ENCODE assay signal across 24 cellular contexts in the genomic region with DNA sequence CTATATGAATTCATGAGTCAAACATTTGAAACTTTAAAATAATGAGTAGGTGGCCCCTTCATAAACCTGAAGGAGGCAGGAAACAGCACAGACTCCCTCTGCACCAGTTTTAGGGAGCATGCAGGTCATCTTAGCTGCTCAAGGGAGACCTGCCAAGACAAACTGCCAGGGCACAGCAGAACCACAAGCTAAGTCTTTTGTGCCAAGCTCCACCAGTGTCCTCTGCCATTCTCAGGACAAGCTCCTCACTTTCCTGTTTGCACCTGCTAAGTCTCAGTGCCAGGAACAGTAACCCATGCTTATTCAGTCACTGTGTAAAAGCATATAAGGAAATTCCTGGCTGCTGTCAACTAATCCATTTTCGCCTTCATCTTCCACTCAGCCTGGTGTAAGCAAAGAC.
"Had no signal": no experiment of that assay in that cellular context is flagged by ENCODE, and none has a peak within 500 bp of the region (broad histone marks: within the 10 kb centered on the region; RNA-seq: fewer than 3 reads in every experiment).

No MANE protein-coding gene starts in this region.

- H3K4me1 Mint-ChIP-seq: nephron progenitor cell; stimulated activated memory B cell treated with anti-CD40 and anti-IgM and Interleukin-4, amounts not matched to agents 10 μg/mL and 1 μg/mL and 100 μg/mL, for 72 hours had no signal

- FAIRE-seq: pancreas had no signal

- H3K27me3 Mint-ChIP-seq: effector memory CD8-positive, alpha-beta T cell had no signal

- H3K9me3 Mint-ChIP-seq: nephron progenitor cell, type B pancreatic cell had no signal

- H3K4me3 ChIP-seq: colonic mucosa, dorsolateral prefrontal cortex, esophagus squamous epithelium, heart right ventricle, pancreas, smooth muscle cell, thoracic aorta, vagina had no signal

- DNase-seq: activated CD4-positive, alpha-beta T cell treated with anti-CD3 and anti-CD28 coated beads, Interleukin-2, amount 50 U/mL, for 1 hour; activated CD4-positive, CD25-positive, alpha-beta regulatory T cell treated with anti-CD3 and anti-CD28 coated beads, Interleukin-2, amount 50 U/mL, for 72 hours; activated CD8-positive, alpha-beta T cell treated with anti-CD3 and anti-CD28 coated beads, Interleukin-2, amount 10 ng/mL, durations not matched to agents 7 days and 5 days; activated T-cell treated with anti-CD3 and anti-CD28 coated beads, Interleukin-2, amount 50 U/mL, for 1 hour; aorta; brain microvascular endothelial cell; colonic mucosa; dorsolateral prefrontal cortex; effector memory CD8-positive, alpha-beta T cell; esophagus squamous epithelium; heart right ventricle; islet precursor cell; left cardiac atrium; mesenchymal stem cell; nephron progenitor cell; pancreas; stimulated activated CD4-positive, alpha-beta T cell treated with anti-CD3 and anti-CD28 coated beads, Interleukin-15, amount 100 ng/mL, for 24 hours had no signal

- H3K27me3 ChIP-seq: brain microvascular endothelial cell, colonic mucosa, dorsolateral prefrontal cortex, pancreas, vagina had no signal

- H3K27ac Mint-ChIP-seq: activated CD8-positive, alpha-beta T cell treated with anti-CD3 and anti-CD28 coated beads, Interleukin-2, amount 10 ng/mL, durations not matched to agents 7 days and 5 days; activated naive CD4-positive, alpha-beta T cell treated with anti-CD3 and anti-CD28 coated beads, Interleukin-2, amount 50 U/mL, for 72 hours; effector memory CD8-positive, alpha-beta T cell; nephron progenitor cell; stimulated activated memory B cell treated with anti-CD40 and anti-IgM and Interleukin-4, amounts not matched to agents 10 μg/mL and 1 μg/mL and 100 μg/mL, for 72 hours; type B pancreatic cell had no signal

- H3K36me3 Mint-ChIP-seq: activated naive CD4-positive, alpha-beta T cell treated with anti-CD3 and anti-CD28 coated beads, Interleukin-2, amount 50 U/mL, for 72 hours; stimulated activated memory B cell treated with anti-CD40 and anti-IgM and Interleukin-4, amounts not matched to agents 10 μg/mL and 1 μg/mL and 100 μg/mL, for 72 hours; type B pancreatic cell had no signal

- H3K9me3 ChIP-seq: colonic mucosa, esophagus squamous epithelium, pancreas, thoracic aorta, vagina had no signal

- H3K4me1 ChIP-seq: colonic mucosa, esophagus squamous epithelium, heart right ventricle, pancreas, vagina had no signal

- H3K4me3 Mint-ChIP-seq: activated CD8-positive, alpha-beta T cell treated with anti-CD3 and anti-CD28 coated beads, Interleukin-2, amount 10 ng/mL, durations not matched to agents 7 days and 5 days; effector memory CD8-positive, alpha-beta T cell; nephron progenitor cell; stimulated activated memory B cell treated with anti-CD40 and anti-IgM and Interleukin-4, amounts not matched to agents 10 μg/mL and 1 μg/mL and 100 μg/mL, for 72 hours; type B pancreatic cell had no signal

- H3K36me3 ChIP-seq: brain microvascular endothelial cell, colonic mucosa, esophagus squamous epithelium, heart right ventricle, pancreas, thoracic aorta, vagina had no signal

- ATAC-seq: activated CD8-positive, alpha-beta T cell treated with anti-CD3 and anti-CD28 coated beads, Interleukin-2, amount 10 ng/mL, durations not matched to agents 7 days and 5 days; activated naive CD4-positive, alpha-beta T cell treated with anti-CD3 and anti-CD28 coated beads, Interleukin-2, amount 50 U/mL, for 72 hours; effector memory CD8-positive, alpha-beta T cell; heart right ventricle; left cardiac atrium; pancreas; sciatic nerve; stimulated activated memory B cell treated with anti-CD40 and anti-IgM and Interleukin-4, amounts not matched to agents 10 μg/mL and 1 μg/mL and 100 μg/mL, for 72 hours had no signal

- H3K27ac ChIP-seq: brain microvascular endothelial cell, colonic mucosa, esophagus squamous epithelium, heart right ventricle, pancreas, thoracic aorta, vagina had no signal
